20 cellular contexts compared by ENCODE assay signal in genomic region chr1:109817881-109818280, GRCh38. TPM values are rescaled to one million over a fixed set of nuclear protein-coding genes. Genes with fewer than 3 reads are reported as not detected.
DNase-seq lines count a peak whose midpoint lies in the region; ATAC-seq and TF ChIP-seq lines count a peak whose summit lies in the region.
"Had no signal": no experiment of that assay in that cellular context is flagged by ENCODE, and none has a peak within 500 bp of the region (broad histone marks: within the 10 kb centered on the region; RNA-seq: fewer than 3 reads in every experiment).

No MANE protein-coding gene starts in this region.

- no peak for TF ChIP-seq EP300 in transverse colon (IDR thresholded peaks at IDR 0.05; ENCODE audit: low read depth)

- H3K4me1 ChIP-seq in right atrium auricular region (peaks cover 0 to 38% of the 10 kb centered on the region in 2 donors), ascending aorta (peaks cover 16 to 31% of the 10 kb centered on the region in 2 donors), neutrophil (ENCODE audit: control insufficient read depth in 1 of 2, insufficient read depth in 1 of 2, low read depth in 1 of 2, low read length in 1 of 2) (peaks cover 100% of the 10 kb centered on the region in 2 experiments), psoas muscle (peaks cover 17% of the 10 kb centered on the region), transverse colon (peaks cover 0 to 22% (median 6%) of the 10 kb centered on the region in 4 donors)

- H3K36me3 ChIP-seq in right atrium auricular region, result no peaks in the 10 kb centered on the region
- H3K36me3 ChIP-seq in ascending aorta, result no peaks in the 10 kb centered on the region
- no peaks in the 10 kb centered on the region for H3K36me3 ChIP-seq in neutrophil
- no peaks in the 10 kb centered on the region for H3K36me3 ChIP-seq in psoas muscle (ENCODE audit: insufficient read depth in 1 of 2, low read depth in 1 of 2)
- no peaks in the 10 kb centered on the region for H3K36me3 ChIP-seq in transverse colon
- H3K36me3 ChIP-seq: MG63 had no signal

- ATAC-seq in left ventricle myocardium superior (no peak), psoas muscle (no peak), sciatic nerve (no peak), HG03095 (IDR thresholded peaks at IDR 0.05; ENCODE audit: unreplicated experiment) (no peak)
- ATAC-seq: A549 had no signal

- DNase-seq in right atrium auricular region (ENCODE audit: low spot score) (peak; percentile 40), left ventricle myocardium superior (no peak), ascending aorta (ENCODE audit: low spot score in 2 of 2) (no peak), psoas muscle (no peak), sciatic nerve (ENCODE audit: low spot score) (no peak), transverse colon (no peak)
- DNase-seq: Calu3; CD4-positive, alpha-beta memory T cell; DMS79; NCI-H1092; NCI-H146; NCI-H2227 treated with DMSO at 0.1 percent for 48 hours; NCI-H524 had no signal

- H3K4me3 ChIP-seq in right atrium auricular region, result no peak overlapping the region
- H3K4me3 ChIP-seq in ascending aorta, result no peak overlapping the region
- H3K4me3 ChIP-seq in neutrophil (ENCODE audit: low read depth in 1 of 2, low read length in 1 of 2), result no peak overlapping the region
- no peak overlapping the region for H3K4me3 ChIP-seq in psoas muscle
- no peak overlapping the region for H3K4me3 ChIP-seq in transverse colon
- H3K4me3 ChIP-seq: A549, MG63 had no signal

- 83 to 85% (median 84%) methylated on average over 2 of the region's 2 CpGs for WGBS in psoas muscle, 3 donors
- 94 to 100% methylated on average over 2 of the region's 2 CpGs for WGBS in transverse colon (ENCODE audit: low coverage in 1 of 2), 2 donors

- H3K27ac ChIP-seq in right atrium auricular region (no peak overlapping the region), ascending aorta (peak overlapping the region; percentile 38 to 76), neutrophil (peak overlapping the region; percentile 92), psoas muscle (no peak overlapping the region), transverse colon (no peak overlapping the region)

- TF ChIP-seq CTCF in right atrium auricular region (IDR thresholded peaks at IDR 0.05) (no peak), ascending aorta (IDR thresholded peaks at IDR 0.05) (no peak), neutrophil (IDR thresholded peaks at IDR 0.05) (no peak), psoas muscle (IDR thresholded peaks at IDR 0.05) (no peak), transverse colon (IDR thresholded peaks at IDR 0.05) (no peak)

- H3K27me3 ChIP-seq in right atrium auricular region (no peaks in the 10 kb centered on the region), ascending aorta (no peaks in the 10 kb centered on the region), neutrophil (no peaks in the 10 kb centered on the region), psoas muscle (ENCODE audit: insufficient read depth in 3 of 3, low read length in 2 of 3) (no peaks in the 10 kb centered on the region), transverse colon (no peaks in the 10 kb centered on the region)
- H3K27me3 ChIP-seq: MG63 had no signal

- intact Hi-C loops in left ventricle myocardium superior (cut with micrococcal nuclease), result no loop called here
- intact Hi-C loops in ascending aorta (cut with DNase I), result loop anchor here (2.0 kb wide), 1 partner anchor 59 kb away; no protein-coding TSS in a partner anchor
- intact Hi-C loops in psoas muscle (cut with DNase I), result no loop called here
- intact Hi-C loops in sciatic nerve (cut with DNase I), result no loop called here
- intact Hi-C loops in transverse colon (cut with DNase I; ENCODE audit: low total_unique reads), result no loop called here

- in situ Hi-C loops in transverse colon (cut with MboI; ENCODE audit: low pct_ligation_motif_present in 1 of 4, low pct_unique_long_range_greater_than_20kb in 1 of 4, low sequenced_read_pairs in 3 of 4), result no loop called here

- no peak for TF ChIP-seq POLR2A in transverse colon (IDR thresholded peaks at IDR 0.05)

- H3K9me3 ChIP-seq in right atrium auricular region (peaks cover 3 to 9% of the 10 kb centered on the region in 2 donors), ascending aorta (no peaks in the 10 kb centered on the region), neutrophil (no peaks in the 10 kb centered on the region), psoas muscle (peaks cover 4% of the 10 kb centered on the region), transverse colon (no peaks in the 10 kb centered on the region)

RNA-seq across cellular contexts. Expression of gene EPS8L3, which starts 54.2 kb away (rescaled TPM):
- under 1 TPM in 1 of 2 donors, not detected in 1; 0.19 TPM for total RNA-seq in right atrium auricular region
- not detected for total RNA-seq in left ventricle myocardium superior
- total RNA-seq in ascending aorta, result not detected
- total RNA-seq in psoas muscle, result under 1 TPM in 1 of 4 donors, not detected in 3; 0.64 TPM
- polyA plus RNA-seq in psoas muscle, result under 1 TPM in 2 of 3 donors, not detected in 1; 0.03 to 0.57 TPM
- total RNA-seq in sciatic nerve, result not detected
- total RNA-seq in transverse colon, result 100 to 1,000 TPM; 228 to 468 (median 363) TPM
- total RNA-seq: CD4-positive, alpha-beta memory T cell; G401; H4; SK-MEL-5 had no signal
- polyA plus RNA-seq: CD4-positive, alpha-beta memory T cell had no signal

Comparison
In these comparisons a context has a peak if more than half of its experiments do, and no peak if none do; other contexts are left out.
1. H3K27ac ChIP-seq: peak in ascending aorta (2 of 2) and neutrophil (single experiment); none in right atrium auricular region (0 of 2), psoas muscle (single experiment) and transverse colon (0 of 4).
2. RNA of gene EPS8L3, which starts 54.2 kb away (total RNA-seq): 228 to 468 TPM in transverse colon; not detected in left ventricle myocardium superior (single experiment), 0.19 TPM in right atrium auricular region, 0.64 TPM in psoas muscle, not detected in ascending aorta (single experiment) and not detected in sciatic nerve (single experiment); every median in the first group is over 100 times any median in the second.